ENCODE assay signal across 3 cellular contexts in genomic region chr18:74616494-74616893, GRCh38.
TF ChIP-seq lines count a peak whose summit lies in the region.

No MANE protein-coding gene starts in this region.

TF ChIP-seq in H1, 55 proteins besides CTCF, POLR2A, EP300 and RAD21:
- TF ChIP-seq GABPA (IDR thresholded peaks at IDR 0.05; ENCODE audit: borderline replicate concordance, insufficient read depth, low read length), result no peak
- no peak for TF ChIP-seq ZNF274 (IDR thresholded peaks at IDR 0.05; ENCODE audit: borderline replicate concordance, extremely low read depth, low read length)
- TF ChIP-seq HDAC2 (IDR thresholded peaks at IDR 0.05; ENCODE audit: borderline replicate concordance in 1 of 2, low read depth in 2 of 2, low read length in 2 of 2), result no peak
- no peak for TF ChIP-seq PHF8 (conservative IDR thresholded peaks at IDR 0.05; ENCODE audit: low read depth, low read length)
- no peak for TF ChIP-seq CEBPB (IDR thresholded peaks at IDR 0.05; ENCODE audit: low read depth, low read length)
- no peak for TF ChIP-seq SIX5 (IDR thresholded peaks at IDR 0.05; ENCODE audit: low read depth, low read length)

TF ChIP-seq in HepG2, 621 proteins besides CTCF, POLR2A, EP300 and RAD21:
- TF ChIP-seq FOXA1 (IDR thresholded peaks at IDR 0.05), result no peak
- TF ChIP-seq FOXA1 (CRISPR knock-in tag; IDR thresholded peaks at IDR 0.05), result 0 out of 2 replicates have a peak, but pooled peaks have one; percentile 32
- TF ChIP-seq MIER3 (CRISPR knock-in tag; IDR thresholded peaks at IDR 0.05; ENCODE audit: borderline replicate concordance), result no peak
- 0 out of 2 replicates have a peak, but pooled peaks have one; percentile 9 for TF ChIP-seq FOXP1 (IDR thresholded peaks at IDR 0.05)
- no peak for TF ChIP-seq FOXP1 (CRISPR knock-in tag; IDR thresholded peaks at IDR 0.05)
- no peak for TF ChIP-seq ZNF639 (CRISPR knock-in tag; conservative IDR thresholded peaks at IDR 0.05)
- TF ChIP-seq FOXA3 (CRISPR knock-in tag; IDR thresholded peaks at IDR 0.05), result peak; percentile 66; the same call in 1 of the 2 replicates
- TF ChIP-seq ZNF12 (CRISPR knock-in tag; IDR thresholded peaks at IDR 0.05), result peak; percentile 98
- 0 out of 2 replicates have a peak, but pooled peaks have one; percentile 22 for TF ChIP-seq FOSL2 (CRISPR knock-in tag; IDR thresholded peaks at IDR 0.05)
TF ChIP-seq in HepG2: peak in this region for 5.

TF ChIP-seq in WTC11, 78 proteins besides CTCF, POLR2A, EP300 and RAD21:
- TF ChIP-seq SMAD3 (CRISPR knock-in tag; IDR thresholded peaks at IDR 0.05; ENCODE audit: borderline replicate concordance), result no peak
- TF ChIP-seq, protein P1, sequence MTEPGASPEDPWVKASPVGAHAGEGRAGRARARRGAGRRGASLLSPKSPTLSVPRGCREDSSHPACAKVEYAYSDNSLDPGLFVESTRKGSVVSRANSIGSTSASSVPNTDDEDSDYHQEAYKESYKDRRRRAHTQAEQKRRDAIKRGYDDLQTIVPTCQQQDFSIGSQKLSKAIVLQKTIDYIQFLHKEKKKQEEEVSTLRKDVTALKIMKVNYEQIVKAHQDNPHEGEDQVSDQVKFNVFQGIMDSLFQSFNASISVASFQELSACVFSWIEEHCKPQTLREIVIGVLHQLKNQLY (CRISPR knock-in tag; IDR thresholded peaks at IDR 0.05), result no peak
- TF ChIP-seq USF2 (CRISPR knock-in tag; IDR thresholded peaks at IDR 0.05), result no peak
- TF ChIP-seq IRF2 (CRISPR knock-in tag; IDR thresholded peaks at IDR 0.05; ENCODE audit: borderline replicate concordance, low read depth), result no peak
- TF ChIP-seq, protein P2, sequence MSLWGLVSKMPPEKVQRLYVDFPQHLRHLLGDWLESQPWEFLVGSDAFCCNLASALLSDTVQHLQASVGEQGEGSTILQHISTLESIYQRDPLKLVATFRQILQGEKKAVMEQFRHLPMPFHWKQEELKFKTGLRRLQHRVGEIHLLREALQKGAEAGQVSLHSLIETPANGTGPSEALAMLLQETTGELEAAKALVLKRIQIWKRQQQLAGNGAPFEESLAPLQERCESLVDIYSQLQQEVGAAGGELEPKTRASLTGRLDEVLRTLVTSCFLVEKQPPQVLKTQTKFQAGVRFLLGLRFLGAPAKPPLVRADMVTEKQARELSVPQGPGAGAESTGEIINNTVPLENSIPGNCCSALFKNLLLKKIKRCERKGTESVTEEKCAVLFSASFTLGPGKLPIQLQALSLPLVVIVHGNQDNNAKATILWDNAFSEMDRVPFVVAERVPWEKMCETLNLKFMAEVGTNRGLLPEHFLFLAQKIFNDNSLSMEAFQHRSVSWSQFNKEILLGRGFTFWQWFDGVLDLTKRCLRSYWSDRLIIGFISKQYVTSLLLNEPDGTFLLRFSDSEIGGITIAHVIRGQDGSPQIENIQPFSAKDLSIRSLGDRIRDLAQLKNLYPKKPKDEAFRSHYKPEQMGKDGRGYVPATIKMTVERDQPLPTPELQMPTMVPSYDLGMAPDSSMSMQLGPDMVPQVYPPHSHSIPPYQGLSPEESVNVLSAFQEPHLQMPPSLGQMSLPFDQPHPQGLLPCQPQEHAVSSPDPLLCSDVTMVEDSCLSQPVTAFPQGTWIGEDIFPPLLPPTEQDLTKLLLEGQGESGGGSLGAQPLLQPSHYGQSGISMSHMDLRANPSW (CRISPR knock-in tag; conservative IDR thresholded peaks at IDR 0.05; ENCODE audit: low read depth), result no peak
- no peak for TF ChIP-seq CDX4 (CRISPR knock-in tag; IDR thresholded peaks at IDR 0.05; ENCODE audit: borderline replicate concordance)
- TF ChIP-seq ZNF512 (CRISPR knock-in tag; IDR thresholded peaks at IDR 0.05; ENCODE audit: borderline replicate concordance), result no peak
- TF ChIP-seq JUN (CRISPR knock-in tag; IDR thresholded peaks at IDR 0.05), result no peak
- no peak for TF ChIP-seq GABPB1 (CRISPR knock-in tag; IDR thresholded peaks at IDR 0.05)
- TF ChIP-seq, protein P3, sequence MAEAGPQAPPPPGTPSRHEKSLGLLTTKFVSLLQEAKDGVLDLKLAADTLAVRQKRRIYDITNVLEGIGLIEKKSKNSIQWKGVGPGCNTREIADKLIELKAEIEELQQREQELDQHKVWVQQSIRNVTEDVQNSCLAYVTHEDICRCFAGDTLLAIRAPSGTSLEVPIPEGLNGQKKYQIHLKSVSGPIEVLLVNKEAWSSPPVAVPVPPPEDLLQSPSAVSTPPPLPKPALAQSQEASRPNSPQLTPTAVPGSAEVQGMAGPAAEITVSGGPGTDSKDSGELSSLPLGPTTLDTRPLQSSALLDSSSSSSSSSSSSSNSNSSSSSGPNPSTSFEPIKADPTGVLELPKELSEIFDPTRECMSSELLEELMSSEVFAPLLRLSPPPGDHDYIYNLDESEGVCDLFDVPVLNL (CRISPR knock-in tag; IDR thresholded peaks at IDR 0.05; ENCODE audit: borderline replicate concordance, low read depth), result no peak
- TF ChIP-seq, protein P4, sequence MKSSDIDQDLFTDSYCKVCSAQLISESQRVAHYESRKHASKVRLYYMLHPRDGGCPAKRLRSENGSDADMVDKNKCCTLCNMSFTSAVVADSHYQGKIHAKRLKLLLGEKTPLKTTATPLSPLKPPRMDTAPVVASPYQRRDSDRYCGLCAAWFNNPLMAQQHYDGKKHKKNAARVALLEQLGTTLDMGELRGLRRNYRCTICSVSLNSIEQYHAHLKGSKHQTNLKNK (CRISPR knock-in tag; IDR thresholded peaks at IDR 0.05), result no peak
- no peak for TF ChIP-seq HMGA2 (CRISPR knock-in tag; IDR thresholded peaks at IDR 0.05)
- no peak for TF ChIP-seq ZNF416 (CRISPR knock-in tag; IDR thresholded peaks at IDR 0.05)
- TF ChIP-seq, protein P5, sequence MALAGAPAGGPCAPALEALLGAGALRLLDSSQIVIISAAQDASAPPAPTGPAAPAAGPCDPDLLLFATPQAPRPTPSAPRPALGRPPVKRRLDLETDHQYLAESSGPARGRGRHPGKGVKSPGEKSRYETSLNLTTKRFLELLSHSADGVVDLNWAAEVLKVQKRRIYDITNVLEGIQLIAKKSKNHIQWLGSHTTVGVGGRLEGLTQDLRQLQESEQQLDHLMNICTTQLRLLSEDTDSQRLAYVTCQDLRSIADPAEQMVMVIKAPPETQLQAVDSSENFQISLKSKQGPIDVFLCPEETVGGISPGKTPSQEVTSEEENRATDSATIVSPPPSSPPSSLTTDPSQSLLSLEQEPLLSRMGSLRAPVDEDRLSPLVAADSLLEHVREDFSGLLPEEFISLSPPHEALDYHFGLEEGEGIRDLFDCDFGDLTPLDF (CRISPR knock-in tag; IDR thresholded peaks at IDR 0.05), result no peak
- no peak for TF ChIP-seq SP1 (CRISPR knock-in tag; conservative IDR thresholded peaks at IDR 0.05)
